33 cellular contexts compared by ENCODE assay signal in genomic region chr11:130721282-130721681, GRCh38.
"Had no signal": no experiment of that assay in that cellular context is flagged by ENCODE, and none has a peak within 500 bp of the region (broad histone marks: within the 10 kb centered on the region; RNA-seq: fewer than 3 reads in every experiment).

No MANE protein-coding gene starts in this region.

- H3K27ac Mint-ChIP-seq: activated CD4-positive, alpha-beta memory T cell treated with anti-CD3 and anti-CD28 coated beads for 36 hours; activated CD4-positive, alpha-beta T cell treated with anti-CD3 and anti-CD28 coated beads for 36 hours; activated CD4-positive, alpha-beta T cell treated with anti-CD3 and anti-CD28 coated beads, Interleukin-2, amount 10 ng/mL, durations not matched to agents 24 days and 14 days; activated CD8-positive, alpha-beta memory T cell treated with anti-CD3 and anti-CD28 coated beads, Interleukin-2, amount 10 ng/mL, durations not matched to agents 7 days and 5 days; activated CD8-positive, alpha-beta T cell treated with anti-CD3 and anti-CD28 coated beads, Interleukin-2, amount 10 ng/mL, durations not matched to agents 7 days and 5 days; activated naive CD4-positive, alpha-beta T cell treated with anti-CD3 and anti-CD28 coated beads for 36 hours; activated naive CD4-positive, alpha-beta T cell treated with anti-CD3 and anti-CD28 coated beads, Interleukin-2, amount 50 U/mL, for 24 hours; activated naive CD8-positive, alpha-beta T cell treated with anti-CD3 and anti-CD28 coated beads for 36 hours; activated naive CD8-positive, alpha-beta T cell treated with anti-CD3 and anti-CD28 coated beads, Interleukin-2, amount 50 U/mL, for 24 hours; activated T-helper 1 cell treated with anti-CD3 and anti-CD28 coated beads, Interleukin-12 subunit alpha, Interleukin-12 subunit beta, Interleukin-2, Interleukin-4 antibody, amounts not matched to agents 30 ng/mL and 10 ng/mL and 1 ng/mL, durations not matched to agents 14 hours and 24 hours and 36 hours; activated T-helper 2 cell treated with anti-CD3 and anti-CD28 coated beads, Interferon-gamma antibody, Interleukin-2, Interleukin-4, amounts not matched to agents 10 μg/mL and 5 μg/mL and 100 μg/mL, durations not matched to agents 14 hours and 24 hours and 36 hours; endodermal cell had no signal

- H3K4me3 Mint-ChIP-seq: activated CD4-positive, alpha-beta memory T cell treated with anti-CD3 and anti-CD28 coated beads for 36 hours; activated CD4-positive, alpha-beta T cell treated with anti-CD3 and anti-CD28 coated beads for 36 hours; activated CD4-positive, alpha-beta T cell treated with anti-CD3 and anti-CD28 coated beads, Interleukin-2, amount 10 ng/mL, durations not matched to agents 24 days and 14 days; activated CD8-positive, alpha-beta memory T cell treated with anti-CD3 and anti-CD28 coated beads, Interleukin-2, amount 10 ng/mL, durations not matched to agents 7 days and 5 days; activated CD8-positive, alpha-beta T cell treated with anti-CD3 and anti-CD28 coated beads, Interleukin-2, amount 10 ng/mL, durations not matched to agents 7 days and 5 days; activated naive CD4-positive, alpha-beta T cell treated with anti-CD3 and anti-CD28 coated beads for 36 hours; activated naive CD4-positive, alpha-beta T cell treated with anti-CD3 and anti-CD28 coated beads, Interleukin-2, amount 50 U/mL, for 24 hours; activated naive CD8-positive, alpha-beta T cell treated with anti-CD3 and anti-CD28 coated beads for 36 hours; activated naive CD8-positive, alpha-beta T cell treated with anti-CD3 and anti-CD28 coated beads, Interleukin-2, amount 50 U/mL, for 24 hours; activated T-helper 1 cell treated with anti-CD3 and anti-CD28 coated beads, Interleukin-12 subunit alpha, Interleukin-12 subunit beta, Interleukin-2, Interleukin-4 antibody, amounts not matched to agents 30 ng/mL and 10 ng/mL and 1 ng/mL, durations not matched to agents 14 hours and 24 hours and 36 hours; brain; endodermal cell had no signal

- H3K27me3 Mint-ChIP-seq: activated CD4-positive, alpha-beta T cell treated with anti-CD3 and anti-CD28 coated beads, Interleukin-2, amount 10 ng/mL, durations not matched to agents 24 days and 14 days; activated CD8-positive, alpha-beta memory T cell treated with anti-CD3 and anti-CD28 coated beads, Interleukin-2, amount 10 ng/mL, durations not matched to agents 7 days and 5 days had no signal

- ATAC-seq: activated CD4-positive, alpha-beta T cell treated with anti-CD3 and anti-CD28 coated beads for 36 hours; activated CD8-positive, alpha-beta memory T cell treated with anti-CD3 and anti-CD28 coated beads, Interleukin-2, amount 10 ng/mL, durations not matched to agents 7 days and 5 days; activated CD8-positive, alpha-beta T cell treated with anti-CD3 and anti-CD28 coated beads, Interleukin-2, amount 10 ng/mL, durations not matched to agents 7 days and 5 days; activated naive CD8-positive, alpha-beta T cell treated with anti-CD3 and anti-CD28 coated beads, Interleukin-2, amount 50 U/mL, for 24 hours had no signal

- H3K9me3 ChIP-seq: adrenal gland, breast epithelium, colonic mucosa, esophagus squamous epithelium had no signal

- H3K27ac ChIP-seq: adrenal gland, breast epithelium, cardiac muscle cell, colonic mucosa, esophagus squamous epithelium had no signal

- H3K36me3 Mint-ChIP-seq: activated CD4-positive, alpha-beta memory T cell treated with anti-CD3 and anti-CD28 coated beads for 36 hours; activated CD8-positive, alpha-beta memory T cell treated with anti-CD3 and anti-CD28 coated beads, Interleukin-2, amount 10 ng/mL, durations not matched to agents 7 days and 5 days; activated naive CD4-positive, alpha-beta T cell treated with anti-CD3 and anti-CD28 coated beads, Interleukin-2, amount 50 U/mL, for 24 hours; activated naive CD8-positive, alpha-beta T cell treated with anti-CD3 and anti-CD28 coated beads for 36 hours; brain had no signal

- DNase-seq: activated CD4-positive, alpha-beta memory T cell treated with anti-CD3 and anti-CD28 coated beads for 36 hours; activated CD4-positive, alpha-beta T cell treated with anti-CD3 and anti-CD28 coated beads for 36 hours; activated CD4-positive, alpha-beta T cell treated with anti-CD3 and anti-CD28 coated beads, Interleukin-2, amount 10 ng/mL, durations not matched to agents 24 days and 14 days; activated CD4-positive, CD25-positive, alpha-beta regulatory T cell; activated CD4-positive, CD25-positive, alpha-beta regulatory T cell treated with anti-CD3 and anti-CD28 coated beads, Interleukin-2, amount 50 U/mL, for 72 hours; activated CD8-positive, alpha-beta memory T cell treated with anti-CD3 and anti-CD28 coated beads, Interleukin-2, amount 10 ng/mL, durations not matched to agents 7 days and 5 days; activated CD8-positive, alpha-beta memory T cell treated with anti-CD3 and anti-CD28 coated beads, Interleukin-2, amount 50 U/mL, for 4 hours; activated CD8-positive, alpha-beta T cell treated with anti-CD3 and anti-CD28 coated beads, Interleukin-2, amount 10 ng/mL, durations not matched to agents 7 days and 5 days; activated effector memory CD4-positive, alpha-beta T cell treated with anti-CD3 and anti-CD28 coated beads, Interleukin-2, amount 50 U/mL, for 16 hours; activated naive CD4-positive, alpha-beta T cell treated with anti-CD3 and anti-CD28 coated beads for 36 hours; activated naive CD8-positive, alpha-beta T cell treated with anti-CD3 and anti-CD28 coated beads for 36 hours; activated naive CD8-positive, alpha-beta T cell treated with anti-CD3 and anti-CD28 coated beads, Interleukin-2, amount 50 U/mL, for 24 hours; activated T-cell treated with anti-CD3 and anti-CD28 coated beads, Interleukin-2, amount 50 U/mL, for 1 hour; activated T-cell treated with anti-CD3 and anti-CD28 coated beads, Interleukin-2, amount 50 U/mL, for 48 hours; adrenal gland; amygdala; aorta; central memory CD4-positive, alpha-beta T cell; cerebellar nuclear complex; colonic mucosa; effector memory CD4-positive, alpha-beta T cell; erythroblast; esophagus squamous epithelium; foreskin melanocyte; head of caudate nucleus; T-helper 2 cell had no signal

- H3K4me1 Mint-ChIP-seq: activated CD4-positive, alpha-beta T cell treated with anti-CD3 and anti-CD28 coated beads for 36 hours; activated CD4-positive, alpha-beta T cell treated with anti-CD3 and anti-CD28 coated beads, Interleukin-2, amount 10 ng/mL, durations not matched to agents 24 days and 14 days; activated CD8-positive, alpha-beta memory T cell treated with anti-CD3 and anti-CD28 coated beads, Interleukin-2, amount 10 ng/mL, durations not matched to agents 7 days and 5 days; activated naive CD4-positive, alpha-beta T cell treated with anti-CD3 and anti-CD28 coated beads, Interleukin-2, amount 50 U/mL, for 24 hours; activated naive CD8-positive, alpha-beta T cell treated with anti-CD3 and anti-CD28 coated beads for 36 hours; activated naive CD8-positive, alpha-beta T cell treated with anti-CD3 and anti-CD28 coated beads, Interleukin-2, amount 50 U/mL, for 24 hours had no signal

- H3K4me3 ChIP-seq: adrenal gland, breast epithelium, cardiac muscle cell, colonic mucosa, esophagus squamous epithelium had no signal

- H3K27me3 ChIP-seq: adrenal gland, breast epithelium, cardiac muscle cell, colonic mucosa, esophagus squamous epithelium had no signal

- H3K36me3 ChIP-seq: adrenal gland, breast epithelium, cardiac muscle cell, colonic mucosa, esophagus squamous epithelium had no signal

- H3K9me3 Mint-ChIP-seq: activated CD4-positive, alpha-beta memory T cell treated with anti-CD3 and anti-CD28 coated beads for 36 hours; activated CD4-positive, alpha-beta T cell treated with anti-CD3 and anti-CD28 coated beads, Interleukin-2, amount 10 ng/mL, durations not matched to agents 24 days and 14 days; activated naive CD4-positive, alpha-beta T cell treated with anti-CD3 and anti-CD28 coated beads for 36 hours; activated naive CD4-positive, alpha-beta T cell treated with anti-CD3 and anti-CD28 coated beads, Interleukin-2, amount 50 U/mL, for 24 hours; activated naive CD8-positive, alpha-beta T cell treated with anti-CD3 and anti-CD28 coated beads for 36 hours; activated naive CD8-positive, alpha-beta T cell treated with anti-CD3 and anti-CD28 coated beads, Interleukin-2, amount 50 U/mL, for 24 hours; activated T-helper 1 cell treated with anti-CD3 and anti-CD28 coated beads, Interleukin-12 subunit alpha, Interleukin-12 subunit beta, Interleukin-2, Interleukin-4 antibody, amounts not matched to agents 30 ng/mL and 10 ng/mL and 1 ng/mL, durations not matched to agents 14 hours and 24 hours and 36 hours; activated T-helper 2 cell treated with anti-CD3 and anti-CD28 coated beads, Interferon-gamma antibody, Interleukin-2, Interleukin-4, amounts not matched to agents 10 μg/mL and 5 μg/mL and 100 μg/mL, durations not matched to agents 14 hours and 24 hours and 36 hours; brain; endodermal cell had no signal

- H3K4me1 ChIP-seq: adrenal gland, colonic mucosa had no signal
